8 cellular contexts compared by ENCODE assay signal in genomic region chr16:83826146-83826913, GRCh38. TPM values are rescaled to one million over a fixed set of nuclear protein-coding genes. Genes with fewer than 3 reads are reported as not detected.
DNase-seq lines count a peak whose midpoint lies in the region; ATAC-seq and TF ChIP-seq lines count a peak whose summit lies in the region.

No MANE protein-coding gene starts in this region.

- H3K36me3 ChIP-seq in body of pancreas (replicated peaks in 1 of 2; ENCODE audit: insufficient read depth in 1 of 2, low read depth in 2 of 2) = no peaks in the 10 kb centered on the region

- H3K27ac ChIP-seq in body of pancreas = no peak overlapping the region

- peaks cover 11% of the 10 kb centered on the region for H3K4me1 ChIP-seq in body of pancreas

- peak; percentile 87 for ATAC-seq in GM21723 (IDR thresholded peaks at IDR 0.05; ENCODE audit: unreplicated experiment)
- ATAC-seq in body of pancreas = peak; percentile 95
- no peak for ATAC-seq in HG02588 (IDR thresholded peaks at IDR 0.05; ENCODE audit: unreplicated experiment)

- no peak for TF ChIP-seq POLR2A in body of pancreas (IDR thresholded peaks at IDR 0.05)

- no peaks in the 10 kb centered on the region for H3K27me3 ChIP-seq in body of pancreas

- H3K9me3 ChIP-seq in body of pancreas = no peaks in the 10 kb centered on the region

- TF ChIP-seq CTCF in body of pancreas (IDR thresholded peaks at IDR 0.05) = peak; percentile 81 to 94 (median 89)

- DNase-seq in DMS 273 treated with DMSO at 0.1 percent for 48 hours (lab: John Stamatoyannopoulos, UW) (peak; percentile 18), NCI-H1092 (lab: John Stamatoyannopoulos, UW) (peak; percentile 59), UCSD-AML1 (lab: John Stamatoyannopoulos, UW; ENCODE audit: unreplicated experiment) (peak; percentile 82), body of pancreas (peak; percentile 90 to 92 (median 90)), iPS-NIHi7 (ENCODE audit: extremely low spot score) (peak; percentile 89)
- DNase-seq in stimulated activated CD4-positive, alpha-beta T cell treated with anti-CD3 and anti-CD28 coated beads, Interleukin-12 subunit alpha, Interleukin-12 subunit beta, amount 100 ng/mL, for 24 hours (ENCODE audit: low read depth in 2 of 2) = peak; percentile 54 to 78

- 30 to 35% methylated on average over 17 to 21 of the region's 21 CpGs for WGBS in body of pancreas, 2 donors

- H3K4me3 ChIP-seq in body of pancreas = no peak overlapping the region

- intact Hi-C loops in body of pancreas (cut with DNase I) = loop anchor here (10.0 kb wide), 1 partner anchor 238 kb away; no protein-coding TSS in a partner anchor

RNA-seq across cellular contexts. Expression of gene HSBP1, which starts 18.6 kb away (rescaled TPM):
- 10 to 100 TPM in 1 of 2 donors, 1 to 10 TPM in 1; 4.9 to 12.5 TPM for total RNA-seq in body of pancreas

Comparison
In these comparisons a context has a peak if more than half of its experiments do, and no peak if none do; other contexts are left out.
1. DNase-seq: peak in every context shown above with its lines; median percentile 90 in body of pancreas; 89 in iPS-NIHi7; 82 in UCSD-AML1; 66 in stimulated activated CD4-positive, alpha-beta T cell treated with anti-CD3 and anti-CD28 coated beads, Interleukin-12 subunit alpha, Interleukin-12 subunit beta, amount 100 ng/mL, for 24 hours; 59 in NCI-H1092; 18 in DMS 273 treated with DMSO at 0.1 percent for 48 hours.